ENCODE assay signal across 1 cellular context in the genomic region with DNA sequence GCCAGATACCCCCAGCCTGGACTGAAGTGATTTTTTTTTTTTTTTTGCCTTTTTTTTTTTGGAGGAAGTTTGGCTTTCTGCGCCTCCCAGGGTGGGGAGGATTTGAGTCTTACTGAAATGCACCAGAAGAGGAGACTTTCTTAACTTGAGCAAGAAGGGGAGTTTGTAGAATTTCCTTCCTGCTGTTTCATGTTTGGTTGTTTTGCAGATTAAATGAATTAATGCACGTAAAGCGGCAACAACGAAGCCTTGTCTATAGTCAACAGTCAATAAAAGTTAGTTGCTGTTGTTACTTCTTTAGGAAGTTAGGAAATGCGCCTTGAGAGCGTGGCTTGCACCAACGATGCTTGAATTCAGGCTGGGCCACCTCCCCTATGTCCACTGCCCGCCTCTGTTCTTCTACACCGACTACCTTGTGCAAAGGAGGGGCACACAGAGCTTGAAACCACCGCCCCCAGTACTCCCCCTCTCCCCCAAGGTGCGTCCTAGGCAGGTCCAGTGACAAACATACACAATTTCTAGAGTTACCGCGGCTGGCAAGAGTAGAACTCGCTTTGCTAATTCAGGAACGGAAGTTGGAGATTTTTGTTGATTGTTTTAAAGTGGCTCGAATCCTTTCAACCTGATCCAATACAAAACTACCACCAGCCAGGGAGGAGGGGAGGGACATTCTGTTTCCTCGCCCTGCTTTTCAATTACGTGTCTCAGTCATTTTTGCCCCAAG.
TF ChIP-seq lines count a peak whose summit lies in the region.

No MANE protein-coding gene starts in this region.

TF ChIP-seq in H1, 55 proteins besides CTCF, POLR2A, EP300 and RAD21 (continued from another document):
- TF ChIP-seq MAFK (IDR thresholded peaks at IDR 0.05; ENCODE audit: low read depth, low read length) (no peak), POU5F1 (IDR thresholded peaks at IDR 0.05; ENCODE audit: low read depth, low read length) (no peak), SP1 (IDR thresholded peaks at IDR 0.05; ENCODE audit: low read depth, low read length) (no peak), SUZ12 (IDR thresholded peaks at IDR 0.05; ENCODE audit: low read length) (peak; percentile 59; the same call in 1 of the 2 replicates), CTBP2 (IDR thresholded peaks at IDR 0.05; ENCODE audit: borderline replicate concordance, insufficient read depth, insufficient read length, low read length) (no peak)
- TF ChIP-seq, protein P1, sequence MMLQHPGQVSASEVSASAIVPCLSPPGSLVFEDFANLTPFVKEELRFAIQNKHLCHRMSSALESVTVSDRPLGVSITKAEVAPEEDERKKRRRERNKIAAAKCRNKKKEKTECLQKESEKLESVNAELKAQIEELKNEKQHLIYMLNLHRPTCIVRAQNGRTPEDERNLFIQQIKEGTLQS (IDR thresholded peaks at IDR 0.05; ENCODE audit: insufficient read depth, low read depth, low read length), result no peak
